ENCODE assay signal across 7 cellular contexts in genomic region chr15:82832601-82833209, GRCh38. TPM values are rescaled to one million over a fixed set of nuclear protein-coding genes. Genes with fewer than 3 reads are reported as not detected.
DNase-seq lines count a peak whose midpoint lies in the region; ATAC-seq and TF ChIP-seq lines count a peak whose summit lies in the region.

No MANE protein-coding gene starts in this region.

- ATAC-seq in GM18520 (IDR thresholded peaks at IDR 0.05; ENCODE audit: unreplicated experiment) = peak; percentile 55
- ATAC-seq in HG02610 (IDR thresholded peaks at IDR 0.05; ENCODE audit: unreplicated experiment) = peak; percentile 87
- ATAC-seq in natural killer cell = peak in 1 of 3 donors; percentile 56

- H3K4me1 Mint-ChIP-seq in natural killer cell = peaks cover 37 to 38% of the 10 kb centered on the region in 2 donors

- TF ChIP-seq POLR2A in NB4 (IDR thresholded peaks at IDR 0.05; ENCODE audit: extremely low read depth, insufficient read length) (no peak), testis (IDR thresholded peaks at IDR 0.05) (no peak)

- no peaks in the 10 kb centered on the region for H3K36me3 ChIP-seq in testis (ENCODE audit: low read depth, missing control alignments)

- H3K9me3 Mint-ChIP-seq in natural killer cell = no peaks in the 10 kb centered on the region

- H3K27ac ChIP-seq in testis = no peak overlapping the region

- H3K27me3 Mint-ChIP-seq in natural killer cell (ENCODE audit: low read depth in 2 of 2) = no peaks in the 10 kb centered on the region

- no peaks in the 10 kb centered on the region for H3K4me1 ChIP-seq in testis

- intact Hi-C loops in natural killer cell (cut with micrococcal nuclease) (no loop called here), testis (cut with DNase I; ENCODE audit: low total_unique reads) (no loop called here)

- H3K4me3 Mint-ChIP-seq in natural killer cell = no peak overlapping the region

- H3K36me3 Mint-ChIP-seq in natural killer cell = peaks cover 53% of the 10 kb centered on the region

- WGBS in testis, 2 donors = 74 to 85% methylated on average over 8 of the region's 8 CpGs

- H3K27me3 ChIP-seq in testis = no peaks in the 10 kb centered on the region

- no peaks in the 10 kb centered on the region for H3K9me3 ChIP-seq in testis

- peak overlapping the region; percentile 78 to 81 for H3K27ac Mint-ChIP-seq in natural killer cell

- TF ChIP-seq CTCF in NB4 (IDR thresholded peaks at IDR 0.05; ENCODE audit: low read depth, low read length) = no peak
- TF ChIP-seq CTCF in natural killer cell (IDR thresholded peaks at IDR 0.05) = no peak
- TF ChIP-seq CTCF in testis (IDR thresholded peaks at IDR 0.05) = no peak

- H3K4me3 ChIP-seq in NB4 (ENCODE audit: low read depth, low read length) = peak overlapping the region; percentile 42
- no peak overlapping the region for H3K4me3 ChIP-seq in testis

- DNase-seq in NB4 (ENCODE audit: low read depth) = peak; percentile 90
- peak; percentile 87 for DNase-seq in amniotic epithelial cell (ENCODE audit: low read depth)
- DNase-seq in natural killer cell = no peak
- no peak for DNase-seq in testis
- DNase-seq in globus pallidus (ENCODE audit: low spot score) = no peak

RNA-seq across cellular contexts. Expression of gene WHAMM, which starts 23.3 kb away (rescaled TPM):
- 10 to 100 TPM; 48.5 to 78.0 (median 67.6) TPM for total RNA-seq in natural killer cell
- 10 to 100 TPM in 1 of 2 donors, 1 to 10 TPM in 1; 9.8 to 11.0 TPM for total RNA-seq in testis
- polyA plus RNA-seq in testis (ENCODE audit: insufficient read depth, low read depth, low replicate concordance) = 5.3 TPM

RNA-seq across cellular contexts. Expression of gene FSD2, which starts 26.8 kb away (rescaled TPM):
- total RNA-seq in natural killer cell (not detected), testis (under 1 TPM in 1 of 2 donors, not detected in 1; 0.19 TPM)
- 0.95 TPM for polyA plus RNA-seq in testis (ENCODE audit: insufficient read depth, low read depth, low replicate concordance)

Comparison
In these comparisons a context has a peak if more than half of its experiments do, and no peak if none do; other contexts are left out.
1. DNase-seq: peak in NB4 (single experiment) and amniotic epithelial cell (single experiment); none in natural killer cell (single experiment), testis (single experiment) and globus pallidus (single experiment).
2. RNA of gene WHAMM, which starts 23.3 kb away (total RNA-seq): 48.5 to 78.0 TPM in natural killer cell; 9.8 to 11.0 TPM in testis; every median in the first group is over 4 times any median in the second.